ENCODE assay signal across 28 cellular contexts in genomic region chr10:107747851-107748250, GRCh38.
"Had no signal": no experiment of that assay in that cellular context is flagged by ENCODE, and none has a peak within 500 bp of the region (broad histone marks: within the 10 kb centered on the region; RNA-seq: fewer than 3 reads in every experiment).

No MANE protein-coding gene starts in this region.

- H3K27me3 Mint-ChIP-seq: naive thymus-derived CD4-positive, alpha-beta T cell; natural killer cell treated with Interleukin-12 subunit alpha and Interleukin-12 subunit beta and Interleukin-15 and Interleukin-18, amount 100 ng/mL, for 72 hours; stimulated activated memory B cell treated with anti-CD40 and anti-IgM and Interleukin-4, amounts not matched to agents 10 μg/mL and 1 μg/mL and 100 μg/mL, for 72 hours; stimulated activated naive CD8-positive, alpha-beta T cell treated with anti-CD3 and anti-CD28 coated beads, Interleukin-15, amount 100 ng/mL, for 72 hours; type B pancreatic cell had no signal

- H3K4me1 Mint-ChIP-seq: mesothelial cell of epicardium; naive thymus-derived CD4-positive, alpha-beta T cell; neural crest cell; stimulated activated memory B cell treated with anti-CD40 and anti-IgM and Interleukin-4, amounts not matched to agents 10 μg/mL and 1 μg/mL and 100 μg/mL, for 72 hours; stimulated activated naive CD8-positive, alpha-beta T cell treated with anti-CD3 and anti-CD28 coated beads, Interleukin-15, amount 100 ng/mL, for 72 hours had no signal

- H3K36me3 ChIP-seq: left lung, lower lobe of right lung, neutrophil, right atrium auricular region, right lobe of liver, tibial nerve, uterus had no signal

- H3K27ac Mint-ChIP-seq: mesothelial cell of epicardium; naive thymus-derived CD4-positive, alpha-beta T cell; natural killer cell treated with Interleukin-12 subunit alpha and Interleukin-12 subunit beta and Interleukin-15 and Interleukin-18, amount 100 ng/mL, for 72 hours; stimulated activated memory B cell treated with anti-CD40 and anti-IgM and Interleukin-4, amounts not matched to agents 10 μg/mL and 1 μg/mL and 100 μg/mL, for 72 hours; stimulated activated naive CD8-positive, alpha-beta T cell treated with anti-CD3 and anti-CD28 coated beads, Interleukin-15, amount 100 ng/mL, for 72 hours; type B pancreatic cell had no signal

- H3K4me3 ChIP-seq: hepatocyte, left lung, lower lobe of right lung, psoas muscle, right atrium auricular region, right lobe of liver, smooth muscle cell, tibial nerve, uterus had no signal

- H3K9ac ChIP-seq: parathyroid adenoma had no signal

- H3K9me3 Mint-ChIP-seq: neural crest cell, type B pancreatic cell had no signal

- H3K4me3 Mint-ChIP-seq: mesothelial cell of epicardium; naive thymus-derived CD4-positive, alpha-beta T cell; natural killer cell treated with Interleukin-12 subunit alpha and Interleukin-12 subunit beta and Interleukin-15 and Interleukin-18, amount 100 ng/mL, for 72 hours; neural crest cell; stimulated activated memory B cell treated with anti-CD40 and anti-IgM and Interleukin-4, amounts not matched to agents 10 μg/mL and 1 μg/mL and 100 μg/mL, for 72 hours; stimulated activated naive CD8-positive, alpha-beta T cell treated with anti-CD3 and anti-CD28 coated beads, Interleukin-15, amount 100 ng/mL, for 72 hours; type B pancreatic cell had no signal

- H3K4me2 ChIP-seq: hepatocyte, smooth muscle cell had no signal

- H3K79me2 ChIP-seq: hepatocyte, parathyroid adenoma had no signal

- H2AFZ ChIP-seq: hepatocyte, parathyroid adenoma had no signal

- H3K36me3 Mint-ChIP-seq: mesothelial cell of epicardium; naive thymus-derived CD4-positive, alpha-beta T cell; natural killer cell treated with Interleukin-12 subunit alpha and Interleukin-12 subunit beta and Interleukin-15 and Interleukin-18, amount 100 ng/mL, for 72 hours; stimulated activated memory B cell treated with anti-CD40 and anti-IgM and Interleukin-4, amounts not matched to agents 10 μg/mL and 1 μg/mL and 100 μg/mL, for 72 hours; type B pancreatic cell had no signal

- ATAC-seq: left colon; left lung; lower lobe of right lung; naive thymus-derived CD4-positive, alpha-beta T cell; natural killer cell treated with Interleukin-12 subunit alpha and Interleukin-12 subunit beta and Interleukin-15 and Interleukin-18, amount 100 ng/mL, for 72 hours; psoas muscle; right lobe of liver; stimulated activated memory B cell treated with anti-CD40 and anti-IgM and Interleukin-4, amounts not matched to agents 10 μg/mL and 1 μg/mL and 100 μg/mL, for 72 hours; stimulated activated naive CD8-positive, alpha-beta T cell treated with anti-CD3 and anti-CD28 coated beads, Interleukin-15, amount 100 ng/mL, for 72 hours had no signal

- H3K27ac ChIP-seq: hepatocyte, left lung, lower lobe of right lung, neutrophil, parathyroid adenoma, psoas muscle, right atrium auricular region, right lobe of liver, tibial nerve, uterus had no signal

- DNase-seq: islet precursor cell; left colon; left lung; lower lobe of right lung; mesendoderm; naive thymus-derived CD4-positive, alpha-beta T cell; occipital lobe; psoas muscle; right lobe of liver; stimulated activated CD4-positive, alpha-beta T cell treated with anti-CD3 and anti-CD28 coated beads, Interleukin-1b, Interleukin-23, amount 100 ng/mL, for 48 hours; stimulated activated CD4-positive, alpha-beta T cell treated with anti-CD3 and anti-CD28 coated beads, Interleukin-2, amount 100 ng/mL, for 48 hours; stimulated activated CD4-positive, alpha-beta T cell treated with anti-CD3 and anti-CD28 coated beads, Interleukin-4, amount 100 ng/mL, for 4 hours; stimulated activated CD8-positive, alpha-beta memory T cell treated with anti-CD3 and anti-CD28 coated beads, Interleukin-4, amount 100 ng/mL, for 48 hours; stimulated activated naive CD4-positive, alpha-beta T cell treated with Interleukin-2 at 50 U/mL for 16 hours; stimulated activated naive CD8-positive, alpha-beta T cell treated with anti-CD3 and anti-CD28 coated beads, Interleukin-15, amount 100 ng/mL, for 72 hours; substantia nigra; uterus had no signal

- H3K9me3 ChIP-seq: left lung, lower lobe of right lung, neutrophil, psoas muscle, right atrium auricular region, right lobe of liver, tibial nerve, uterus had no signal

- H3K4me1 ChIP-seq: left lung, lower lobe of right lung, parathyroid adenoma, psoas muscle, right atrium auricular region, right lobe of liver, tibial nerve, uterus had no signal

- H3K27me3 ChIP-seq: hepatocyte, left lung, neutrophil, right atrium auricular region, right lobe of liver, tibial nerve, uterus had no signal
